23 cellular contexts compared by ENCODE assay signal in genomic region chr16:68155425-68155824, GRCh38.
DNase-seq lines count a peak whose midpoint lies in the region; ATAC-seq, FAIRE-seq and TF ChIP-seq lines count a peak whose summit lies in the region.
"Had no signal": no experiment of that assay in that cellular context is flagged by ENCODE, and none has a peak within 500 bp of the region (broad histone marks: within the 10 kb centered on the region; RNA-seq: fewer than 3 reads in every experiment).

No MANE protein-coding gene starts in this region.

- CTCF ChIA-PET in HepG2 (lab: Yijun Ruan, JAX; ENCODE audit: low intra/inter-chr PET ratio, low total read pairs), result no interaction called here

- TF ChIP-seq CTCF in HepG2 (CRISPR knock-in tag; IDR thresholded peaks at IDR 0.05) (no peak), right lobe of liver (IDR thresholded peaks at IDR 0.05) (no peak), kidney (IDR thresholded peaks at IDR 0.05; ENCODE audit: borderline replicate concordance, extremely low read depth, insufficient read depth) (no peak)

- H4K8ac ChIP-seq in mesendoderm (ENCODE audit: low read depth, low read length), result peak overlapping the region; percentile 1

- no peak overlapping the region for H2BK120ac ChIP-seq in mesendoderm (ENCODE audit: low read depth, low read length)

- H3K27ac ChIP-seq in HepG2 (ENCODE audit: extremely low read length, insufficient read depth, low read length), result no peak overlapping the region
- H3K27ac ChIP-seq in right lobe of liver, result no peak overlapping the region
- no peak overlapping the region for H3K27ac ChIP-seq in mesendoderm (ENCODE audit: low read depth, low read length)
- H3K27ac ChIP-seq in kidney (ENCODE audit: low read depth in 2 of 2, low read length in 2 of 2), result no peak overlapping the region
- H3K27ac ChIP-seq: dorsolateral prefrontal cortex, left lung, prostate gland had no signal

- H3K4me3 ChIP-seq in HepG2 (replicated peaks in 1 of 3; ENCODE audit: insufficient read depth in 1 of 3, low read depth in 2 of 3, low read length in 3 of 3), result no peak overlapping the region
- H3K4me3 ChIP-seq in right lobe of liver, result no peak overlapping the region
- no peak overlapping the region for H3K4me3 ChIP-seq in mesendoderm (ENCODE audit: low read length)
- no peak overlapping the region for H3K4me3 ChIP-seq in kidney (ENCODE audit: low read length in 2 of 2)
- H3K4me3 ChIP-seq: dorsolateral prefrontal cortex, left lung, prostate gland had no signal

- no peak for FAIRE-seq in HepG2 (lab: Jason Lieb, UNC)
- FAIRE-seq in kidney (lab: Jason Lieb, UNC), result no peak

- peak overlapping the region; percentile 22 for H3K27ac Mint-ChIP-seq in activated naive CD8-positive, alpha-beta T cell

- peak; percentile 12 for DNase-seq in HepG2 (ENCODE audit: low spot score)
- no peak for DNase-seq in right lobe of liver
- no peak for DNase-seq in mesendoderm
- DNase-seq in kidney, result no peak
- DNase-seq in NCI-H2081 treated with DMSO at 0.1 percent for 48 hours (lab: John Stamatoyannopoulos, UW), result no peak
- DNase-seq: activated CD4-positive, alpha-beta T cell treated with anti-CD3 and anti-CD28 coated beads for 4 hours; activated CD8-positive, alpha-beta memory T cell treated with anti-CD3 and anti-CD28 coated beads, Interleukin-2, amount 50 U/mL, for 4 hours; activated gamma-delta T cell treated with Interleukin-2 at 50 U/mL for 16 hours; aorta; DMS153; KG1; left lung; MV-4-11; NCI-H187 treated with DMSO at 0.1 percent for 48 hours; PC-3; SHP77; SW 1271 had no signal

- no peak overlapping the region for H2AFZ ChIP-seq in HepG2 (ENCODE audit: low read length)

- POLR2A ChIA-PET in HepG2 (lab: Yijun Ruan, JAX), result no interaction called here

- H3K36me3 ChIP-seq in HepG2 (replicated peaks in 1 of 2; ENCODE audit: control insufficient read depth in 1 of 2, insufficient read depth in 2 of 2, low read length in 2 of 2) (peaks cover 16 to 62% of the 10 kb centered on the region in 2 experiments), right lobe of liver (peaks cover 0 to 18% (median 8%) of the 10 kb centered on the region in 4 donors), mesendoderm (ENCODE audit: control insufficient read depth, insufficient read depth, low read length) (no peaks in the 10 kb centered on the region), kidney (ENCODE audit: control insufficient read depth in 1 of 2, insufficient read depth in 2 of 2, low read length in 2 of 2) (peaks cover 0 to 7% of the 10 kb centered on the region in 2 donors)
- H3K36me3 ChIP-seq: prostate gland had no signal

- 86% methylated on average over 3 of the region's 3 CpGs for WGBS in HepG2 (ENCODE audit: low lambda C conversion rate)
- WGBS in right lobe of liver (ENCODE audit: insufficient coverage, low coverage, low lambda C conversion rate, missing lambda C conversion rate), result 93% methylated on average over 3 of the region's 3 CpGs
- WGBS in mesendoderm (ENCODE audit: extremely low coverage, insufficient coverage, low lambda C conversion rate), result no CpG with 5 or more reads among the region's 3 CpGs

- no peaks in the 10 kb centered on the region for H3K79me1 ChIP-seq in mesendoderm (ENCODE audit: low read length)

- no peak overlapping the region for H2AK5ac ChIP-seq in mesendoderm (ENCODE audit: low read length)

- H3K4me2 ChIP-seq in HepG2 (ENCODE audit: low read depth, low read length) (no peak overlapping the region), mesendoderm (ENCODE audit: low read length) (no peak overlapping the region)

- no peak overlapping the region for H2BK5ac ChIP-seq in mesendoderm (ENCODE audit: low read length)

- no peak for TF ChIP-seq RAD21 in HepG2 (CRISPR knock-in tag; IDR thresholded peaks at IDR 0.05)

- peaks cover 21% of the 10 kb centered on the region for H3K4me1 Mint-ChIP-seq in activated naive CD8-positive, alpha-beta T cell (ENCODE audit: low read depth)
- H3K4me1 Mint-ChIP-seq: CD14-positive monocyte had no signal

- in situ Hi-C loops in HepG2 (cut with HindIII; ENCODE audit: extremely low pct_ligation_motif_present, low pct_unique_long_range_greater_than_20kb), result no loop called here

- H3K4me3 Mint-ChIP-seq in activated naive CD8-positive, alpha-beta T cell, result no peak overlapping the region
- H3K4me3 Mint-ChIP-seq: CD14-positive monocyte had no signal

- H3K4ac ChIP-seq in mesendoderm (ENCODE audit: low read depth, low read length), result no peak overlapping the region

- H3K23ac ChIP-seq in mesendoderm (ENCODE audit: low read length), result no peak overlapping the region

- no peaks in the 10 kb centered on the region for H4K20me1 ChIP-seq in HepG2 (ENCODE audit: insufficient read depth, low read length)

- H3K9me3 ChIP-seq in HepG2 (ENCODE audit: low read length) (no peaks in the 10 kb centered on the region), right lobe of liver (no peaks in the 10 kb centered on the region), kidney (ENCODE audit: control insufficient read depth in 1 of 2, low read length in 2 of 2) (no peaks in the 10 kb centered on the region)
- H3K9me3 ChIP-seq: left lung, prostate gland had no signal

- H3K79me2 ChIP-seq in HepG2 (ENCODE audit: insufficient read depth, low read length), result no peaks in the 10 kb centered on the region
- H3K79me2 ChIP-seq in mesendoderm (ENCODE audit: control insufficient read depth, insufficient read depth, low read length), result no peaks in the 10 kb centered on the region

- no peak overlapping the region for H2BK15ac ChIP-seq in mesendoderm (replicated peaks; ENCODE audit: low read depth)

- no peak overlapping the region for H3K56ac ChIP-seq in mesendoderm (ENCODE audit: low read length)

- intact Hi-C loops in HepG2 (cut with micrococcal nuclease; ENCODE audit: unreplicated experiment) (loop anchor here (10.0 kb wide), 1 partner anchor 61 kb away; no protein-coding TSS in a partner anchor), right lobe of liver (cut with DNase I) (no loop called here), kidney (cut with DNase I) (no loop called here)

- no peak overlapping the region for H3K18ac ChIP-seq in mesendoderm (ENCODE audit: low read length)

- ATAC-seq in HepG2 (peak; percentile 45), right lobe of liver (no peak), HG03342 (IDR thresholded peaks at IDR 0.05; ENCODE audit: unreplicated experiment) (no peak)
- ATAC-seq: HCT116, left lung, PC-3 had no signal

- TF ChIP-seq EP300 in HepG2 (IDR thresholded peaks at IDR 0.05; ENCODE audit: low read depth in 2 of 2, low read length in 2 of 2) (no peak), HepG2 (CRISPR knock-in tag; IDR thresholded peaks at IDR 0.05; ENCODE audit: borderline replicate concordance) (no peak)

- no peaks in the 10 kb centered on the region for H3K27me3 Mint-ChIP-seq in activated naive CD8-positive, alpha-beta T cell

- no peaks in the 10 kb centered on the region for H3K9me3 Mint-ChIP-seq in activated naive CD8-positive, alpha-beta T cell (ENCODE audit: low read depth)
- H3K9me3 Mint-ChIP-seq: CD14-positive monocyte had no signal

- H3K36me3 Mint-ChIP-seq in activated naive CD8-positive, alpha-beta T cell, result peaks cover 5% of the 10 kb centered on the region

- H4K5ac ChIP-seq in mesendoderm (ENCODE audit: low read length), result no peak overlapping the region

- TF ChIP-seq POLR2A in HepG2 (IDR thresholded peaks at IDR 0.05; ENCODE audit: insufficient read depth in 1 of 2, low read depth in 2 of 2, low read length in 2 of 2), result no peak
- TF ChIP-seq POLR2A in right lobe of liver (IDR thresholded peaks at IDR 0.05), result no peak

- BruUV-seq in HepG2 (replicated peaks; lab: Mats Ljungman, UMichigan), result no TSS peak

- no peak overlapping the region for H3K9ac ChIP-seq in HepG2 (ENCODE audit: insufficient read depth, low read depth, low read length)
- no peak overlapping the region for H3K9ac ChIP-seq in mesendoderm (ENCODE audit: low read length)
- H3K9ac ChIP-seq in kidney (ENCODE audit: low read length in 2 of 2), result no peak overlapping the region

- H3K27me3 ChIP-seq in HepG2 (ENCODE audit: control insufficient read depth in 1 of 2, insufficient read depth in 2 of 2, low read length in 2 of 2) (no peaks in the 10 kb centered on the region), right lobe of liver (no peaks in the 10 kb centered on the region), mesendoderm (ENCODE audit: insufficient read depth, low read length, poor library complexity) (no peaks in the 10 kb centered on the region)
- H3K27me3 ChIP-seq: dorsolateral prefrontal cortex, left lung had no signal

- no peaks in the 10 kb centered on the region for H3K4me1 ChIP-seq in HepG2 (ENCODE audit: insufficient read depth, low read length)
- H3K4me1 ChIP-seq in right lobe of liver, result no peaks in the 10 kb centered on the region
- H3K4me1 ChIP-seq in mesendoderm (ENCODE audit: control insufficient read depth, low read depth, low read length), result no peaks in the 10 kb centered on the region
- H3K4me1 ChIP-seq in kidney (ENCODE audit: control insufficient read depth in 1 of 2, insufficient read depth in 1 of 2, low read depth in 1 of 2, low read length in 2 of 2), result no peaks in the 10 kb centered on the region
- H3K4me1 ChIP-seq: left lung, prostate gland had no signal

TF ChIP-seq in HepG2, 621 proteins besides CTCF, POLR2A, EP300 and RAD21 (continues in another document):
- TF ChIP-seq ATF5 (CRISPR knock-in tag; IDR thresholded peaks at IDR 0.05; ENCODE audit: low read depth) (no peak), ZBTB49 (CRISPR knock-in tag; IDR thresholded peaks at IDR 0.05; ENCODE audit: borderline replicate concordance) (no peak)
